Comparison of ENCODE assay signal across 9 cellular contexts in the genomic region with DNA sequence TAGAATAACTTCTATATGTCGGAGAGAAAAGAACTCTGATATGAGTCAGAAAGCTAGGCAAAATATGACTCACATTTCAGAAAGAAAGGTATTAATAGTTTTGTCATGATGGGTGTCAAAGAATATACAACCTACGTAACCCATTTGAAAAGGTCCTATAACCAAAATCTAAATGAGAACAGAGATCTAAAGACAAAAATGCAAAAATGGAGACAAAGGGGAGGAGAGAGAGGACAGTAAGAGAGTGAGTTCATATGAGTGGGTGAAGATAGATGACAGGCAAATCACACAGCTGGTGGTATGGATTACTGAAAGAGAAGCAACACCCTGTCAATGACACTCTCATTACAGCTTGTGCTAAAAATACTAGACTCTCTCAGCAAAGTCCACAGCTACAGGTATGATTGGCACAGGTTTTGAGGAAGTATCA. TPM values are rescaled to one million over a fixed set of nuclear protein-coding genes. Genes with fewer than 3 reads are reported as not detected.
DNase-seq lines count a peak whose midpoint lies in the region; ATAC-seq and TF ChIP-seq lines count a peak whose summit lies in the region.
"Had no signal": no experiment of that assay in that cellular context is flagged by ENCODE, and none has a peak within 500 bp of the region (broad histone marks: within the 10 kb centered on the region; RNA-seq: fewer than 3 reads in every experiment).

No MANE protein-coding gene starts in this region.

- ATAC-seq in GM18868 (IDR thresholded peaks at IDR 0.05; ENCODE audit: unreplicated experiment) (peak; percentile 89), GM21528 (IDR thresholded peaks at IDR 0.05; ENCODE audit: low FRiP score, unreplicated experiment) (peak; percentile 86), HG03439 (IDR thresholded peaks at IDR 0.05; ENCODE audit: unreplicated experiment) (peak; percentile 95)

- H3K27me3 ChIP-seq in fibroblast of lung (ENCODE audit: control insufficient read depth, insufficient read depth, low read length), result no peaks in the 10 kb centered on the region

- DNase-seq in fibroblast of lung (ENCODE audit: low read depth in 2 of 2) (peak; percentile 9 to 45), NCI-H1417 (lab: John Stamatoyannopoulos, UW) (no peak), endothelial cell (ENCODE audit: low spot score) (no peak)
- DNase-seq in central memory CD4-positive, alpha-beta T cell, result no peak
- DNase-seq: NCI-H2107 had no signal

- no peaks in the 10 kb centered on the region for H3K4me1 ChIP-seq in fibroblast of lung (ENCODE audit: control insufficient read depth, extremely low read depth, insufficient read depth, low read length)

- H3K79me2 ChIP-seq in fibroblast of lung (ENCODE audit: control insufficient read depth, insufficient read depth, low read length), result no peaks in the 10 kb centered on the region

- no peaks in the 10 kb centered on the region for H3K27me3 Mint-ChIP-seq in endothelial cell (ENCODE audit: unreplicated experiment)

- no peak overlapping the region for H3K27ac ChIP-seq in fibroblast of lung (ENCODE audit: insufficient read depth, low read length)
- H3K27ac ChIP-seq: thoracic aorta had no signal

- no peak overlapping the region for H3K4me3 ChIP-seq in fibroblast of lung (replicated peaks in 1 of 4; ENCODE audit: control extremely low read depth in 1 of 4, insufficient read depth in 1 of 4, low read depth in 3 of 4, low read length in 4 of 4)
- H3K4me3 ChIP-seq: thoracic aorta had no signal

- peaks cover 8% of the 10 kb centered on the region for H3K36me3 ChIP-seq in fibroblast of lung (ENCODE audit: control insufficient read depth, insufficient read depth, low read length)

- H3K9me3 ChIP-seq in fibroblast of lung (ENCODE audit: control insufficient read depth, insufficient read depth, low read depth, low read length), result no peaks in the 10 kb centered on the region
- H3K9me3 ChIP-seq: thoracic aorta had no signal

- H2AFZ ChIP-seq in fibroblast of lung (ENCODE audit: low read length), result no peak overlapping the region

- no peak overlapping the region for H3K4me3 Mint-ChIP-seq in endothelial cell (ENCODE audit: unreplicated experiment)

- H3K9ac ChIP-seq in fibroblast of lung (ENCODE audit: insufficient read depth, low read length), result no peak overlapping the region

- no peaks in the 10 kb centered on the region for H4K20me1 ChIP-seq in fibroblast of lung (ENCODE audit: control insufficient read depth, extremely low read depth, insufficient read depth, low read length)

- H3K9me3 Mint-ChIP-seq in endothelial cell (ENCODE audit: unreplicated experiment), result no peaks in the 10 kb centered on the region

- no peak overlapping the region for H3K4me2 ChIP-seq in fibroblast of lung (ENCODE audit: extremely low read depth, insufficient read depth, low read length)

- no peak for TF ChIP-seq CTCF in fibroblast of lung (conservative IDR thresholded peaks at IDR 0.05 in 1 of 2, IDR thresholded peaks at IDR 0.05 in 1 of 2; ENCODE audit: low read depth in 1 of 2, low read length in 2 of 2)
- TF ChIP-seq CTCF in endothelial cell (IDR thresholded peaks at IDR 0.05; ENCODE audit: unreplicated experiment), result no peak

- no peak overlapping the region for H3K27ac Mint-ChIP-seq in endothelial cell (ENCODE audit: unreplicated experiment)

- H3K4me1 Mint-ChIP-seq in endothelial cell (ENCODE audit: unreplicated experiment), result no peaks in the 10 kb centered on the region

- H3K36me3 Mint-ChIP-seq in endothelial cell (ENCODE audit: low read depth, unreplicated experiment), result peaks cover 43% of the 10 kb centered on the region

RNA-seq across cellular contexts. Expression of a gene that starts 25.6 kb away (rescaled TPM):
- total RNA-seq in fibroblast of lung (33.1 and 50.4 TPM in 2 replicates), endothelial cell (ENCODE audit: unreplicated experiment) (20.5 TPM)
- 23.9 and 34.3 TPM in 2 replicates for polyA plus RNA-seq in fibroblast of lung
- polyA plus RNA-seq in fibroblast of lung (2012), result 17.2 and 21.1 TPM in 2 replicates
- polyA minus RNA-seq in fibroblast of lung (ENCODE audit: low replicate concordance), result 5.8 and 6.6 TPM in 2 replicates

RNA-seq across cellular contexts. Expression of a gene that starts 26.0 kb away (rescaled TPM):
- total RNA-seq in fibroblast of lung (39.3 and 43.3 TPM in 2 replicates), endothelial cell (ENCODE audit: unreplicated experiment) (141 TPM)
- polyA plus RNA-seq in fibroblast of lung, result 88.8 and 95.5 TPM in 2 replicates
- 59.9 and 72.9 TPM in 2 replicates for polyA plus RNA-seq in fibroblast of lung (2012)
- polyA minus RNA-seq in fibroblast of lung (ENCODE audit: low replicate concordance), result 30.0 and 40.3 TPM in 2 replicates

Comparison
In these comparisons a context has a peak if more than half of its experiments do, and no peak if none do; other contexts are left out.
1. DNase-seq: peak in fibroblast of lung (2 of 2); none in central memory CD4-positive, alpha-beta T cell (single experiment), NCI-H1417 (0 of 3) and endothelial cell (single experiment).
2. Peak in every context shown above with its lines, with median percentiles within 50 percentile points of each other: ATAC-seq.